21 cellular contexts compared by ENCODE assay signal in the genomic region with DNA sequence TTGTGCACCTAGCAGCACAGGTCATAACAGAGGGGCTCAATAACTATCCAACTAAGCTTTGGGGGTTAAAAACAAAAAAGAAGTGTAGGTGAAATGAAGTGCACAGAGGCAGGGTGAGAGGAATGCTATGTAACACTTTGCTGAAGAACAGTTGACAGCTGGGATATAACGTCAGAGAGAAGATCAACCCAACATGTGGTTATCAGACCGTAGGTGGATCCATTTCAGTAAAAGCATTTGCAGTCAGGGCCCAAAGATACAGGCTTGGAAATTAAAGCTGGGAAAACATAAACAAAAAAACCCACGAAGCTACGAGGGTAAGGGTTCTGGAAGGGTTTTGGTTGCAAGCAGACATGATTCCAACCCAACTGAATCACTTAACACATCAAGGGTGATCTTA.
A peak's percentile ranks its signal among the peaks of the same experiment; 100 is the strongest.
DNase-seq lines count a peak whose midpoint lies in the region; ATAC-seq, FAIRE-seq and TF ChIP-seq lines count a peak whose summit lies in the region.
"Had no signal": no experiment of that assay in that cellular context is flagged by ENCODE, and none has a peak within 500 bp of the region (broad histone marks: within the 10 kb centered on the region; RNA-seq: fewer than 3 reads in every experiment).

No MANE protein-coding gene starts in this region.

- no peak overlapping the region for H2BK5ac ChIP-seq in IMR-90 (ENCODE audit: low read depth, low read length, poor library complexity, severe bottlenecking)

- H3K4me3 ChIP-seq in IMR-90 (ENCODE audit: insufficient read depth, low read depth, low read length) (no peak overlapping the region), choroid plexus epithelial cell (ENCODE audit: low read depth, low read length) (no peak overlapping the region)
- H3K4me3 ChIP-seq: BLaER1, GM23248 had no signal

- in situ Hi-C loops in IMR-90 (cut with MboI; ENCODE audit: low sequenced_read_pairs), result no loop called here

- H3K23ac ChIP-seq in IMR-90 (ENCODE audit: low read depth, low read length), result no peak overlapping the region

- no peak overlapping the region for H4K5ac ChIP-seq in IMR-90 (ENCODE audit: low read depth, low read length)

- H2AFZ ChIP-seq in IMR-90 (replicated peaks; ENCODE audit: low read length, poor library complexity), result no peak overlapping the region
- H2AFZ ChIP-seq: GM23248 had no signal

- no peaks in the 10 kb centered on the region for H4K20me1 ChIP-seq in IMR-90 (ENCODE audit: insufficient read depth, low read length)
- H4K20me1 ChIP-seq: BLaER1 had no signal

- TF ChIP-seq POLR2A in IMR-90 (IDR thresholded peaks at IDR 0.05; ENCODE audit: low read depth, low read length) (no peak), GM12892 (IDR thresholded peaks at IDR 0.05; ENCODE audit: low read depth, low read length) (no peak)

- no peak overlapping the region for H3K9ac ChIP-seq in IMR-90 (ENCODE audit: low read depth, low read length)
- H3K9ac ChIP-seq: BLaER1, GM23248 had no signal

- no peaks in the 10 kb centered on the region for H3K79me1 ChIP-seq in IMR-90 (ENCODE audit: low read depth in 1 of 2, low read length in 2 of 2)

- dilution Hi-C loops in IMR-90 (cut with HindIII; ENCODE audit: low sequenced_read_pairs, unreplicated experiment), result no loop called here

- no peak overlapping the region for H4K8ac ChIP-seq in IMR-90 (ENCODE audit: low read depth in 2 of 2, low read length in 2 of 2)

- no TSS peak for BruUV-seq in IMR-90 (replicated peaks; lab: Mats Ljungman, UMichigan)

- H3K27ac ChIP-seq in IMR-90 (ENCODE audit: insufficient read depth, low read length), result no peak overlapping the region
- H3K27ac ChIP-seq: BLaER1, C4-2B, GM23248 had no signal

- no peaks in the 10 kb centered on the region for H3K9me1 ChIP-seq in IMR-90 (ENCODE audit: insufficient read depth, low read length)

- no peak for TF ChIP-seq RAD21 in IMR-90 (IDR thresholded peaks at IDR 0.05; ENCODE audit: low read length)

- POLR2A ChIA-PET in IMR-90 (lab: Charles Lee; ENCODE audit: unreplicated experiment), result no interaction called here

- H3K56ac ChIP-seq in IMR-90 (ENCODE audit: extremely low read depth, insufficient read depth, low read length), result no peak overlapping the region

- no peak overlapping the region for H2AK9ac ChIP-seq in IMR-90 (replicated peaks; ENCODE audit: low read depth, low read length, poor library complexity)

- no peak overlapping the region for H2BK120ac ChIP-seq in IMR-90 (ENCODE audit: low read depth, low read length)

- TF ChIP-seq CTCF in IMR-90 (conservative IDR thresholded peaks at IDR 0.05; ENCODE audit: low read depth, low read length), result no peak
- TF ChIP-seq CTCF in choroid plexus epithelial cell (conservative IDR thresholded peaks at IDR 0.05; ENCODE audit: low read depth, low read length), result no peak
- no peak for TF ChIP-seq CTCF in D721Med (IDR thresholded peaks at IDR 0.05; ENCODE audit: insufficient read depth, missing control alignments)

- WGBS in IMR-90 (ENCODE audit: extremely low coverage in 2 of 2, insufficient read length in 1 of 2), 2 experiments, result 29% methylated on average over 1 of the region's 4 CpGs; no CpG with 5 or more reads in 1 of the 2 experiments

- no peak overlapping the region for H3K14ac ChIP-seq in IMR-90 (replicated peaks; ENCODE audit: low read depth, low read length)

- no peaks in the 10 kb centered on the region for H3K4me1 ChIP-seq in IMR-90 (ENCODE audit: control insufficient read depth, insufficient read depth, low read length)
- H3K4me1 ChIP-seq: BLaER1 had no signal

- no peaks in the 10 kb centered on the region for H3K36me3 ChIP-seq in IMR-90 (ENCODE audit: control insufficient read depth, insufficient read depth, low read length)
- H3K36me3 ChIP-seq: BLaER1 had no signal

- CTCF ChIA-PET in IMR-90 (lab: Yijun Ruan, JAX), result interaction anchor here (0.6 kb wide), 1 partner anchor 11 kb away, joined by 4 read pairs; no protein-coding TSS in a partner anchor

- FAIRE-seq in D721Med (lab: Jason Lieb, UNC) (no peak), GM12892 (lab: Jason Lieb, UNC) (no peak)
- FAIRE-seq: GM19239, H1 had no signal

- H4K91ac ChIP-seq in IMR-90 (ENCODE audit: insufficient read depth, low read depth, low read length), result no peak overlapping the region

- H2BK15ac ChIP-seq in IMR-90 (ENCODE audit: low read depth, low read length), result no peak overlapping the region

- peaks cover 4% of the 10 kb centered on the region; the same call in 1 of the 2 replicates for H3K9me3 ChIP-seq in IMR-90 (ENCODE audit: control insufficient read depth, insufficient read depth, low read length)
- H3K9me3 ChIP-seq: BLaER1, Caco-2 had no signal

- ATAC-seq in IMR-90 (ENCODE audit: low read depth), result no peak
- ATAC-seq: CD8-positive, alpha-beta T cell had no signal

- H3K18ac ChIP-seq in IMR-90 (ENCODE audit: low read depth, low read length), result no peak overlapping the region

- no peak overlapping the region for H3K4me2 ChIP-seq in IMR-90 (ENCODE audit: low read depth, low read length)
- H3K4me2 ChIP-seq: BLaER1 had no signal

- intact Hi-C loops in IMR-90 (cut with micrococcal nuclease), result no loop called here

- no peak overlapping the region for H2BK20ac ChIP-seq in IMR-90 (ENCODE audit: low read depth, low read length)

- no peak overlapping the region for H2AK5ac ChIP-seq in IMR-90 (ENCODE audit: low read depth, low read length)

- DNase-seq in IMR-90 (peak; percentile 29), LHCN-M2 (ENCODE audit: low read depth) (peak; percentile 13), choroid plexus epithelial cell (ENCODE audit: low read depth) (peak; percentile 56), myocyte (ENCODE audit: low read depth) (peak; percentile 27), SHP77 treated with DMSO at 0.1 percent for 48 hours (lab: John Stamatoyannopoulos, UW) (no peak), D721Med (ENCODE audit: insufficient read length, low spot score) (no peak), GM12892 (ENCODE audit: insufficient read length) (no peak)
- no peak for DNase-seq in activated CD4-positive, alpha-beta T cell treated with anti-CD3 and anti-CD28 coated beads for 4 hours
- DNase-seq: Caco-2; CD4-positive, CD25-positive, alpha-beta regulatory T cell; CD8-positive, alpha-beta T cell; DMS 273 treated with DMSO at 0.1 percent for 48 hours; DMS79 treated with DMSO at 0.1 percent for 48 hours; GF-D8; GM23248; H7; HCEC 1CT had no signal

- H3K4ac ChIP-seq in IMR-90 (ENCODE audit: low read depth, low read length), result no peak overlapping the region

- H3K27me3 ChIP-seq in IMR-90 (ENCODE audit: control insufficient read depth, insufficient read depth, low read length), result no peaks in the 10 kb centered on the region
- H3K27me3 ChIP-seq: BLaER1 had no signal

TF ChIP-seq in IMR-90, 13 proteins besides CTCF, POLR2A, EP300 and RAD21:
- TF ChIP-seq, protein P1, sequence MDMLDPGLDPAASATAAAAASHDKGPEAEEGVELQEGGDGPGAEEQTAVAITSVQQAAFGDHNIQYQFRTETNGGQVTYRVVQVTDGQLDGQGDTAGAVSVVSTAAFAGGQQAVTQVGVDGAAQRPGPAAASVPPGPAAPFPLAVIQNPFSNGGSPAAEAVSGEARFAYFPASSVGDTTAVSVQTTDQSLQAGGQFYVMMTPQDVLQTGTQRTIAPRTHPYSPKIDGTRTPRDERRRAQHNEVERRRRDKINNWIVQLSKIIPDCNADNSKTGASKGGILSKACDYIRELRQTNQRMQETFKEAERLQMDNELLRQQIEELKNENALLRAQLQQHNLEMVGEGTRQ (IDR thresholded peaks at IDR 0.05; ENCODE audit: low read depth, low read length), result no peak
- TF ChIP-seq ELK1 (IDR thresholded peaks at IDR 0.05; ENCODE audit: borderline replicate concordance, low read depth, low read length) (no peak), CHD1 (IDR thresholded peaks at IDR 0.05; ENCODE audit: low read depth, low read length) (no peak), BHLHE40 (IDR thresholded peaks at IDR 0.05; ENCODE audit: low read depth, low read length) (no peak), MAZ (IDR thresholded peaks at IDR 0.05; ENCODE audit: borderline replicate concordance, low read depth, low read length) (no peak), RFX5 (IDR thresholded peaks at IDR 0.05; ENCODE audit: low read depth, low read length) (no peak), NFE2L2 (IDR thresholded peaks at IDR 0.05; ENCODE audit: low read depth, low read length) (no peak), MXI1 (IDR thresholded peaks at IDR 0.05; ENCODE audit: borderline replicate concordance, low read depth, low read length) (no peak), MAFK (IDR thresholded peaks at IDR 0.05; ENCODE audit: low read depth, low read length) (no peak), CEBPB (IDR thresholded peaks at IDR 0.05; ENCODE audit: low read depth, low read length) (no peak), FOS (IDR thresholded peaks at IDR 0.05; ENCODE audit: low read depth, low read length) (no peak), SMC3 (IDR thresholded peaks at IDR 0.05; ENCODE audit: low read depth, low read length) (no peak), RCOR1 (IDR thresholded peaks at IDR 0.05; ENCODE audit: insufficient replicate concordance, low read length) (no peak)

Comparison
In these comparisons a context has a peak if more than half of its experiments do, and no peak if none do; other contexts are left out.
1. DNase-seq: peak in IMR-90 (single experiment), LHCN-M2 (single experiment), choroid plexus epithelial cell (single experiment) and myocyte (single experiment); none in SHP77 treated with DMSO at 0.1 percent for 48 hours (single experiment), D721Med (single experiment), activated CD4-positive, alpha-beta T cell treated with anti-CD3 and anti-CD28 coated beads for 4 hours (0 of 2) and GM12892 (single experiment).